10 cellular contexts compared by ENCODE assay signal in genomic region chr12:49548481-49548821, GRCh38. TPM values are rescaled to one million over a fixed set of nuclear protein-coding genes. Genes with fewer than 3 reads are reported as not detected.
DNase-seq lines count a peak whose midpoint lies in the region; ATAC-seq and TF ChIP-seq lines count a peak whose summit lies in the region.
"Had no signal": no experiment of that assay in that cellular context is flagged by ENCODE, and none has a peak within 500 bp of the region (broad histone marks: within the 10 kb centered on the region; RNA-seq: fewer than 3 reads in every experiment).

No MANE protein-coding gene starts in this region.

- no peaks in the 10 kb centered on the region for H3K9me3 Mint-ChIP-seq in GM23338

- no peaks in the 10 kb centered on the region for H3K4me1 ChIP-seq in A673 (ENCODE audit: insufficient read depth, low read length, poor library complexity, severe bottlenecking)
- H3K4me1 ChIP-seq in GM23338 (ENCODE audit: insufficient read depth): peaks cover 8% of the 10 kb centered on the region; the same call in 1 of the 2 replicates
- H3K4me1 ChIP-seq in osteoblast (ENCODE audit: insufficient read depth, low read length): peaks cover 5% of the 10 kb centered on the region
- no peaks in the 10 kb centered on the region for H3K4me1 ChIP-seq in aorta (ENCODE audit: control insufficient read depth in 1 of 2, insufficient read depth in 2 of 2, low read length in 2 of 2)

- ATAC-seq in GM23338: no peak
- no peak for ATAC-seq in aorta (ENCODE audit: low FRiP score)
- ATAC-seq in HG03442 (IDR thresholded peaks at IDR 0.05; ENCODE audit: unreplicated experiment): no peak
- ATAC-seq in HG02884 (IDR thresholded peaks at IDR 0.05; ENCODE audit: unreplicated experiment): no peak

- POLR2A ChIA-PET in A673 (lab: Charles Lee; ENCODE audit: low non-redundant PET): no interaction called here

- H4K20me1 ChIP-seq in GM23338 (replicated peaks; ENCODE audit: insufficient read depth) (no peaks in the 10 kb centered on the region), osteoblast (ENCODE audit: insufficient read depth, low read length) (no peaks in the 10 kb centered on the region)

- H3K27ac Mint-ChIP-seq in GM23338: no peak overlapping the region

- H3K27ac ChIP-seq in A673 (ENCODE audit: low read depth, low read length, poor library complexity, severe bottlenecking) (no peak overlapping the region), GM23338 (ENCODE audit: low read depth) (no peak overlapping the region), cingulate gyrus (ENCODE audit: low read depth, low read length) (peak overlapping the region; percentile 47), osteoblast (ENCODE audit: low read depth, low read length) (no peak overlapping the region), aorta (ENCODE audit: low read depth in 1 of 2, low read length in 2 of 2) (no peak overlapping the region)
- H3K27ac ChIP-seq: skin epidermis had no signal

- H3K9me2 ChIP-seq in GM23338 (ENCODE audit: insufficient read depth): no peaks in the 10 kb centered on the region

- H3K27me3 Mint-ChIP-seq in GM23338 (ENCODE audit: insufficient read depth, low read depth, poor library complexity): peaks cover 73% of the 10 kb centered on the region

- no peaks in the 10 kb centered on the region for H3K9me3 ChIP-seq in A673 (ENCODE audit: low read depth, low read length, poor library complexity, severe bottlenecking)
- no peaks in the 10 kb centered on the region for H3K9me3 ChIP-seq in osteoblast (ENCODE audit: low read depth, low read length)
- H3K9me3 ChIP-seq in aorta (ENCODE audit: control insufficient read depth, low read length): no peaks in the 10 kb centered on the region

- peak overlapping the region; percentile 72; the same call in 2 of the 3 replicates for H3K4me3 Mint-ChIP-seq in GM23338

- DNase-seq in A673 (ENCODE audit: low spot score) (peak; percentile 40), GM23338 (ENCODE audit: low spot score) (no peak), osteoblast (ENCODE audit: insufficient read length, low spot score, missing footprints) (no peak), aorta (no peak), SIG-M5 (lab: John Stamatoyannopoulos, UW) (no peak)
- DNase-seq: NCI-H2081 treated with DMSO at 0.1 percent for 48 hours had no signal

- 31 to 34% methylated on average over 8 of the region's 8 CpGs for WGBS in aorta, 2 donors

- no peaks in the 10 kb centered on the region for H3F3A ChIP-seq in GM23338 (replicated peaks; ENCODE audit: low read depth)

- H3K36me3 ChIP-seq in A673 (ENCODE audit: insufficient read depth, low read length, poor library complexity, severe bottlenecking) (no peaks in the 10 kb centered on the region), GM23338 (ENCODE audit: insufficient read depth) (no peaks in the 10 kb centered on the region), osteoblast (ENCODE audit: insufficient read depth, low read length) (no peaks in the 10 kb centered on the region), aorta (ENCODE audit: control insufficient read depth in 1 of 2, insufficient read depth in 2 of 2, low read length in 1 of 2) (no peaks in the 10 kb centered on the region)

- H2AFZ ChIP-seq in GM23338 (peak overlapping the region; percentile 98), osteoblast (ENCODE audit: low read length) (no peak overlapping the region)

- no peaks in the 10 kb centered on the region for H3K36me3 Mint-ChIP-seq in GM23338 (ENCODE audit: low read depth)

- no peaks in the 10 kb centered on the region for H3K27me3 ChIP-seq in A673 (replicated peaks; ENCODE audit: insufficient read depth, low read depth, low read length, poor library complexity)
- H3K27me3 ChIP-seq in GM23338 (ENCODE audit: insufficient read depth): peaks cover 96% of the 10 kb centered on the region
- peaks cover 53% of the 10 kb centered on the region for H3K27me3 ChIP-seq in osteoblast (ENCODE audit: insufficient read depth, low read length)
- no peaks in the 10 kb centered on the region for H3K27me3 ChIP-seq in aorta (ENCODE audit: control insufficient read depth in 1 of 2, insufficient read depth in 2 of 2, low read length in 1 of 2)

- BruUV-seq in A673 (replicated peaks; lab: Mats Ljungman, UMichigan): no TSS peak

- H3K79me2 ChIP-seq in GM23338 (replicated peaks; ENCODE audit: insufficient read depth) (no peaks in the 10 kb centered on the region), osteoblast (ENCODE audit: insufficient read depth, low read length) (no peaks in the 10 kb centered on the region)

- no peak for TF ChIP-seq CTCF in A673 (conservative IDR thresholded peaks at IDR 0.05; ENCODE audit: low read depth, low read length)
- no peak for TF ChIP-seq CTCF in GM23338 (conservative IDR thresholded peaks at IDR 0.05; ENCODE audit: low read depth in 2 of 2)
- TF ChIP-seq CTCF in osteoblast (IDR thresholded peaks at IDR 0.05; ENCODE audit: extremely low read depth, low read depth, low read length): no peak

- intact Hi-C loops in A673 (cut with micrococcal nuclease; ENCODE audit: unreplicated experiment): no loop called here
- intact Hi-C loops in aorta (cut with DNase I): no loop called here

- peak overlapping the region; percentile 89 for H3K4me2 ChIP-seq in GM23338
- peak overlapping the region; percentile 75 for H3K4me2 ChIP-seq in osteoblast (ENCODE audit: insufficient read depth, low read length)

- CTCF ChIA-PET in A673 (lab: Charles Lee): no interaction called here

- peak overlapping the region; percentile 40 for H3K4me3 ChIP-seq in A673 (ENCODE audit: low read depth, low read length, poor library complexity, severe bottlenecking)
- H3K4me3 ChIP-seq in GM23338: peak overlapping the region; percentile 64
- H3K4me3 ChIP-seq in osteoblast (ENCODE audit: insufficient read depth, low read length): peak overlapping the region; percentile 55
- H3K4me3 ChIP-seq in aorta (ENCODE audit: low read length in 2 of 2): peak overlapping the region in 1 of 2 donors; percentile 2

- peaks cover 21% of the 10 kb centered on the region for H3K4me1 Mint-ChIP-seq in GM23338

TF ChIP-seq in GM23338, 12 proteins besides CTCF, POLR2A, EP300 and RAD21 (continues in another document):
- no peak for TF ChIP-seq ZNF114 (CRISPR knock-in tag; IDR thresholded peaks at IDR 0.05)
- TF ChIP-seq STAT1 (IDR thresholded peaks at IDR 0.05; ENCODE audit: unreplicated experiment): no peak
- no peak for TF ChIP-seq EZH2phosphoT487 (IDR thresholded peaks at IDR 0.05; ENCODE audit: unreplicated experiment)
- no peak for TF ChIP-seq CREB1 (CRISPR knock-in tag; IDR thresholded peaks at IDR 0.05; ENCODE audit: low read depth)
- TF ChIP-seq, protein P1, sequence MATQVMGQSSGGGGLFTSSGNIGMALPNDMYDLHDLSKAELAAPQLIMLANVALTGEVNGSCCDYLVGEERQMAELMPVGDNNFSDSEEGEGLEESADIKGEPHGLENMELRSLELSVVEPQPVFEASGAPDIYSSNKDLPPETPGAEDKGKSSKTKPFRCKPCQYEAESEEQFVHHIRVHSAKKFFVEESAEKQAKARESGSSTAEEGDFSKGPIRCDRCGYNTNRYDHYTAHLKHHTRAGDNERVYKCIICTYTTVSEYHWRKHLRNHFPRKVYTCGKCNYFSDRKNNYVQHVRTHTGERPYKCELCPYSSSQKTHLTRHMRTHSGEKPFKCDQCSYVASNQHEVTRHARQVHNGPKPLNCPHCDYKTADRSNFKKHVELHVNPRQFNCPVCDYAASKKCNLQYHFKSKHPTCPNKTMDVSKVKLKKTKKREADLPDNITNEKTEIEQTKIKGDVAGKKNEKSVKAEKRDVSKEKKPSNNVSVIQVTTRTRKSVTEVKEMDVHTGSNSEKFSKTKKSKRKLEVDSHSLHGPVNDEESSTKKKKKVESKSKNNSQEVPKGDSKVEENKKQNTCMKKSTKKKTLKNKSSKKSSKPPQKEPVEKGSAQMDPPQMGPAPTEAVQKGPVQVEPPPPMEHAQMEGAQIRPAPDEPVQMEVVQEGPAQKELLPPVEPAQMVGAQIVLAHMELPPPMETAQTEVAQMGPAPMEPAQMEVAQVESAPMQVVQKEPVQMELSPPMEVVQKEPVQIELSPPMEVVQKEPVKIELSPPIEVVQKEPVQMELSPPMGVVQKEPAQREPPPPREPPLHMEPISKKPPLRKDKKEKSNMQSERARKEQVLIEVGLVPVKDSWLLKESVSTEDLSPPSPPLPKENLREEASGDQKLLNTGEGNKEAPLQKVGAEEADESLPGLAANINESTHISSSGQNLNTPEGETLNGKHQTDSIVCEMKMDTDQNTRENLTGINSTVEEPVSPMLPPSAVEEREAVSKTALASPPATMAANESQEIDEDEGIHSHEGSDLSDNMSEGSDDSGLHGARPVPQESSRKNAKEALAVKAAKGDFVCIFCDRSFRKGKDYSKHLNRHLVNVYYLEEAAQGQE (IDR thresholded peaks at IDR 0.05; ENCODE audit: unreplicated experiment): no peak
- no peak for TF ChIP-seq EZH2 (IDR thresholded peaks at IDR 0.05; ENCODE audit: low read depth, unreplicated experiment)
- TF ChIP-seq ETS1 (IDR thresholded peaks at IDR 0.05): no peak

RNA-seq across cellular contexts. Expression of gene KCNH3, which starts 9.6 kb away (rescaled TPM):
- 4.0 and 4.5 TPM in 2 replicates for total RNA-seq in A673 (2021)
- 0.12 and 0.52 TPM in 2 replicates for total RNA-seq in GM23338 (2014; rRNA removed; shearing (Covaris generic))
- 0.21 and 0.28 TPM in 2 replicates for polyA plus RNA-seq in GM23338 (2016; fragmentation: Nextera tagmentation; extraction: Ambion mirVana)
- total RNA-seq in osteoblast: not detected in 2 replicates
- 1 to 10 TPM in 1 of 2 donors, under 1 TPM in 1; 0.10 to 1.7 TPM for total RNA-seq in aorta
- polyA plus RNA-seq in aorta: 1 to 10 TPM in 1 of 2 donors, under 1 TPM in 1; 0.31 to 1.5 TPM

RNA-seq across cellular contexts. Expression of gene MCRS1, which starts 19.5 kb away (rescaled TPM):
- total RNA-seq in A673 (2021): 79.6 and 84.3 TPM in 2 replicates
- total RNA-seq in GM23338 (2014; rRNA removed; shearing (Covaris generic)): 97.6 and 105 TPM in 2 replicates
- polyA plus RNA-seq in GM23338 (2016; fragmentation: Nextera tagmentation; extraction: Ambion mirVana): 134 and 139 TPM in 2 replicates
- total RNA-seq in osteoblast: 51.0 and 56.5 TPM in 2 replicates
- total RNA-seq in aorta: 10 to 100 TPM; 34.7 to 44.0 TPM
- 10 to 100 TPM; 27.5 to 99.2 TPM for polyA plus RNA-seq in aorta

RNA-seq across cellular contexts. Expression of gene FAM186B, which starts 57.0 kb away (rescaled TPM):
- 0.19 and 0.20 TPM in 2 replicates for total RNA-seq in A673 (2021)
- 0.08 and 0.38 TPM in 2 replicates for total RNA-seq in GM23338 (2014; rRNA removed; shearing (Covaris generic))
- 0.21 and 0.31 TPM in 2 replicates for polyA plus RNA-seq in GM23338 (2016; fragmentation: Nextera tagmentation; extraction: Ambion mirVana)
- total RNA-seq in osteoblast: 0.59 and 0.72 TPM in 2 replicates
- under 1 TPM; 0.23 to 0.30 TPM for total RNA-seq in aorta
- under 1 TPM in 1 of 2 donors, not detected in 1; 0.26 TPM for polyA plus RNA-seq in aorta
